ENCODE assay signal across 8 cellular contexts in the genomic region with DNA sequence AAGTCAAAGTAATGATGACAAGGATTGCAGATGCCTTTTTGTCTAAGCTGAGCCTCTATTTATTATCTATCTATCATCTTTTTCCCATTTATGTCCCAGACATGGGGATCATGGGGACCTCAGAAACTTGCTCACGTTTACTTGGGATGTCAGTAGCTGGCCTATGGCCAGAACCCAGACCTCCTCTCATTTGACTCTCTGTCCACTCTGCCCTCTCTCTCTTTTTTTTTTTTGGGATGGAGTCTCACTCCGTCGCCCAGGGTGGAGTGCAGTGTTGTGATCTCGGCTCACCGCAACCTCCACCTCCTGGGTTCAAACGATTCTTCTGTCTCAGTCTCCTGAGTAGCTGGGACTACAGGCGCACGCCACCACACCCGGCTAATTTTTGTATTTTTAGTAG. TPM values are rescaled to one million over a fixed set of nuclear protein-coding genes. Genes with fewer than 3 reads are reported as not detected.
DNase-seq lines count a peak whose midpoint lies in the region; ATAC-seq, FAIRE-seq and TF ChIP-seq lines count a peak whose summit lies in the region.

No MANE protein-coding gene starts in this region.

- FAIRE-seq in HTR-8/SVneo (lab: Jason Lieb, UNC): no peak

- no peak overlapping the region for H3K4me3 Mint-ChIP-seq in dendritic cell treated with granulocyte-macrophage colony-stimulating factor and Interleukin-4, amounts not matched to agents 40 ng/mL and 50 ng/mL, for 4 days
- H3K4me3 Mint-ChIP-seq in natural killer cell: peak overlapping the region; percentile 22

- DNase-seq in left ventricle myocardium inferior (no peak), Right ventricle myocardium superior (no peak), natural killer cell (no peak), vagina (ENCODE audit: extremely low spot score in 2 of 2) (no peak), HTR-8/SVneo (ENCODE audit: insufficient read length, low spot score) (no peak)

- peak overlapping the region; percentile 87 for H3K4me3 ChIP-seq in left ventricle myocardium inferior
- no peak overlapping the region for H3K4me3 ChIP-seq in vagina

- peaks cover 79% of the 10 kb centered on the region for H3K4me1 Mint-ChIP-seq in dendritic cell treated with granulocyte-macrophage colony-stimulating factor and Interleukin-4, amounts not matched to agents 40 ng/mL and 50 ng/mL, for 4 days (ENCODE audit: low read depth)
- peaks cover 38 to 43% of the 10 kb centered on the region in 2 donors for H3K4me1 Mint-ChIP-seq in natural killer cell

- peaks cover 15% of the 10 kb centered on the region for H3K36me3 Mint-ChIP-seq in dendritic cell treated with granulocyte-macrophage colony-stimulating factor and Interleukin-4, amounts not matched to agents 40 ng/mL and 50 ng/mL, for 4 days (ENCODE audit: low read depth)
- no peaks in the 10 kb centered on the region for H3K36me3 Mint-ChIP-seq in natural killer cell

- H3K27ac Mint-ChIP-seq in dendritic cell treated with granulocyte-macrophage colony-stimulating factor and Interleukin-4, amounts not matched to agents 40 ng/mL and 50 ng/mL, for 4 days: peak overlapping the region; percentile 97
- no peak overlapping the region for H3K27ac Mint-ChIP-seq in natural killer cell

- peaks cover 70% of the 10 kb centered on the region for H3K4me1 ChIP-seq in left ventricle myocardium inferior
- H3K4me1 ChIP-seq in vagina: peaks cover 44% of the 10 kb centered on the region

- no peaks in the 10 kb centered on the region for H3K9me3 Mint-ChIP-seq in dendritic cell treated with granulocyte-macrophage colony-stimulating factor and Interleukin-4, amounts not matched to agents 40 ng/mL and 50 ng/mL, for 4 days
- no peaks in the 10 kb centered on the region for H3K9me3 Mint-ChIP-seq in natural killer cell

- H3K9me3 ChIP-seq in left ventricle myocardium inferior (replicated peaks): no peaks in the 10 kb centered on the region
- H3K9me3 ChIP-seq in vagina: no peaks in the 10 kb centered on the region

- TF ChIP-seq CTCF in left ventricle myocardium inferior (IDR thresholded peaks at IDR 0.05; ENCODE audit: borderline replicate concordance) (no peak), natural killer cell (IDR thresholded peaks at IDR 0.05) (no peak), vagina (IDR thresholded peaks at IDR 0.05) (no peak)

- H3K36me3 ChIP-seq in left ventricle myocardium inferior (peaks cover 7% of the 10 kb centered on the region), vagina (no peaks in the 10 kb centered on the region)

- intact Hi-C loops in left ventricle myocardium inferior (cut with micrococcal nuclease): no loop called here
- intact Hi-C loops in Right ventricle myocardium superior (cut with DNase I): loop anchor here (5.0 kb wide), 1 partner anchor 74 kb away; no protein-coding TSS in a partner anchor
- intact Hi-C loops in dendritic cell treated with granulocyte-macrophage colony-stimulating factor and Interleukin-4, amounts not matched to agents 40 ng/mL and 50 ng/mL, for 4 days (cut with micrococcal nuclease): no loop called here
- intact Hi-C loops in natural killer cell (cut with micrococcal nuclease): no loop called here
- intact Hi-C loops in vagina (cut with DNase I): no loop called here

- TF ChIP-seq POLR2A in vagina (IDR thresholded peaks at IDR 0.05): no peak
- TF ChIP-seq POLR2A in GM18505 (IDR thresholded peaks at IDR 0.05; ENCODE audit: borderline replicate concordance, extremely low read depth, insufficient read depth, insufficient read length): no peak

- ATAC-seq in Right ventricle myocardium superior (ENCODE audit: poor library complexity) (no peak), natural killer cell (no peak), GM18873 (IDR thresholded peaks at IDR 0.05; ENCODE audit: low FRiP score, unreplicated experiment) (no peak), GM18505 (IDR thresholded peaks at IDR 0.05; ENCODE audit: unreplicated experiment) (no peak)

- H3K27ac ChIP-seq in left ventricle myocardium inferior (replicated peaks) (peak overlapping the region; percentile 96), vagina (peak overlapping the region; percentile 86)

- H3K27me3 ChIP-seq in left ventricle myocardium inferior (ENCODE audit: low read depth): no peaks in the 10 kb centered on the region
- H3K27me3 ChIP-seq in vagina: no peaks in the 10 kb centered on the region

- H3K27me3 Mint-ChIP-seq in dendritic cell treated with granulocyte-macrophage colony-stimulating factor and Interleukin-4, amounts not matched to agents 40 ng/mL and 50 ng/mL, for 4 days: peaks cover 38% of the 10 kb centered on the region
- peaks cover 67 to 69% of the 10 kb centered on the region in 2 donors for H3K27me3 Mint-ChIP-seq in natural killer cell (ENCODE audit: low read depth in 2 of 2)

RNA-seq across cellular contexts. Expression of a gene that starts 3.7 kb away (rescaled TPM):
- total RNA-seq in left ventricle myocardium inferior (75.2 TPM), Right ventricle myocardium superior (73.0 TPM), natural killer cell (1 to 10 TPM in 2 of 3 donors, under 1 TPM in 1; 0.29 to 6.5 (median 2.4) TPM), vagina (358 TPM)

RNA-seq across cellular contexts. Expression of a gene that starts 32.0 kb away (rescaled TPM):
- total RNA-seq in left ventricle myocardium inferior (0.16 TPM), Right ventricle myocardium superior (0.35 TPM), natural killer cell (1 to 10 TPM; 2.1 to 3.9 (median 3.2) TPM), vagina (2.9 TPM)
